16 cellular contexts compared by ENCODE assay signal in genomic region chr16:89829630-89830437, GRCh38. TPM values are rescaled to one million over a fixed set of nuclear protein-coding genes. Genes with fewer than 3 reads are reported as not detected.
DNase-seq lines count a peak whose midpoint lies in the region; FAIRE-seq and TF ChIP-seq lines count a peak whose summit lies in the region.
"Had no signal": no experiment of that assay in that cellular context is flagged by ENCODE, and none has a peak within 500 bp of the region (broad histone marks: within the 10 kb centered on the region; RNA-seq: fewer than 3 reads in every experiment).

No MANE protein-coding gene starts in this region.

- H3K4ac ChIP-seq in H1 (replicated peaks; ENCODE audit: insufficient read length, low read depth, low read length): no peak overlapping the region

- H3K4me3 ChIP-seq in HUES6 (ENCODE audit: low read depth, low read length): peak overlapping the region; percentile 70; the same call in 1 of the 2 replicates
- peak overlapping the region in 1 of 4 experiments; percentile 81; a peak in 1 of 8 replicates for H3K4me3 ChIP-seq in H1 (ENCODE audit: extremely low read depth in 1 of 4, insufficient read depth in 2 of 4, low read depth in 3 of 4, low read length in 4 of 4)
- H3K4me3 ChIP-seq in neuron (ENCODE audit: low read length): peak overlapping the region; percentile 61
- no peak overlapping the region for H3K4me3 ChIP-seq in thyroid gland (replicated peaks in 1 of 3)

- no peak overlapping the region for H4K91ac ChIP-seq in H1 (replicated peaks; ENCODE audit: insufficient read length, low read length)

- H3K79me2 ChIP-seq in H1 (ENCODE audit: control insufficient read depth in 1 of 2, insufficient read depth in 2 of 2, low read length in 2 of 2): no peaks in the 10 kb centered on the region

- no peak overlapping the region for H2AFZ ChIP-seq in H1 (ENCODE audit: low read length)
- H2AFZ ChIP-seq in neuron (ENCODE audit: low read depth, low read length): no peak overlapping the region

- H3K4me1 ChIP-seq in HUES6 (ENCODE audit: control insufficient read depth, insufficient read depth, low read length) (peaks cover 7% of the 10 kb centered on the region), H1 (replicated peaks in 1 of 4; ENCODE audit: control insufficient read depth in 3 of 4, insufficient read depth in 4 of 4, low read length in 3 of 4) (peaks cover 0 to 5% (median 4%) of the 10 kb centered on the region in 4 experiments; a peak in 4 of 7 replicates), neuron (ENCODE audit: insufficient read depth, low read length) (peaks cover 15% of the 10 kb centered on the region), thyroid gland (peaks cover 24 to 36% of the 10 kb centered on the region in 2 donors)

- H3K27me3 ChIP-seq in HUES6 (ENCODE audit: control insufficient read depth, insufficient read depth, low read length) (no peaks in the 10 kb centered on the region), H1 (replicated peaks in 1 of 4; ENCODE audit: control insufficient read depth in 3 of 4, extremely low read depth in 1 of 4, insufficient read depth in 3 of 4, low read length in 3 of 4) (no peaks in the 10 kb centered on the region), neuron (ENCODE audit: insufficient read depth, low read length) (no peaks in the 10 kb centered on the region), thyroid gland (no peaks in the 10 kb centered on the region)

- no peaks in the 10 kb centered on the region for H3K9me3 ChIP-seq in HUES6 (ENCODE audit: control insufficient read depth, insufficient read depth, low read depth, low read length)
- H3K9me3 ChIP-seq in H1 (ENCODE audit: insufficient read depth in 2 of 2, low read depth in 1 of 2, low read length in 1 of 2): no peaks in the 10 kb centered on the region
- H3K9me3 ChIP-seq in neuron (ENCODE audit: low read length): peaks cover 6% of the 10 kb centered on the region
- no peaks in the 10 kb centered on the region for H3K9me3 ChIP-seq in thyroid gland

- H2BK15ac ChIP-seq in H1 (ENCODE audit: low read length): no peak overlapping the region

- peaks cover 2% of the 10 kb centered on the region; the same call in 1 of the 2 replicates for H3K79me1 ChIP-seq in H1 (ENCODE audit: low read depth, low read length)

- no peak overlapping the region for H3K23ac ChIP-seq in H1 (ENCODE audit: insufficient read length)

- TF ChIP-seq CTCF in H1 (IDR thresholded peaks at IDR 0.05; ENCODE audit: control extremely low read depth in 1 of 3, insufficient read depth in 1 of 3, low read depth in 1 of 3, low read length in 3 of 3) (no peak), thyroid gland (IDR thresholded peaks at IDR 0.05) (no peak)

- H3K23me2 ChIP-seq in H1 (ENCODE audit: low read depth, low read length): peaks cover 6% of the 10 kb centered on the region; the same call in 1 of the 2 replicates

- H2AK5ac ChIP-seq in H1 (ENCODE audit: low read depth, low read length): no peak overlapping the region

- H4K8ac ChIP-seq in H1 (ENCODE audit: extremely low read depth, insufficient read depth, low read length): no peak overlapping the region; the same call in 1 of the 2 replicates

- H2BK20ac ChIP-seq in H1 (ENCODE audit: low read length): no peak overlapping the region

- no peak overlapping the region for H2BK5ac ChIP-seq in H1 (ENCODE audit: low read depth, low read length)

- H3K9ac ChIP-seq in HUES6 (ENCODE audit: low read length): no peak overlapping the region
- no peak overlapping the region for H3K9ac ChIP-seq in H1 (replicated peaks in 1 of 4; ENCODE audit: extremely low read depth in 1 of 4, low read depth in 3 of 4, low read length in 3 of 4)

- TF ChIP-seq POLR2A in H1 (IDR thresholded peaks at IDR 0.05; ENCODE audit: control extremely low read depth in 1 of 2, low read depth in 2 of 2, low read length in 2 of 2): no peak
- TF ChIP-seq POLR2A in thyroid gland (IDR thresholded peaks at IDR 0.05): no peak

- no peak overlapping the region for H4K5ac ChIP-seq in H1 (ENCODE audit: insufficient read length, low read depth, low read length)

- CTCF ChIA-PET in H1 (lab: Charles Lee; ENCODE audit: partially characterized antibody): interaction anchor here (0.9 to 2.8 kb wide), 2 partner anchors 30 to 124 kb away, joined by 3 to 13 read pairs; no protein-coding TSS in a partner anchor

- intact Hi-C loops in thyroid gland (cut with DNase I): no loop called here

- H3K27ac ChIP-seq in HUES6 (ENCODE audit: low read depth, low read length) (no peak overlapping the region), H1 (ENCODE audit: low read depth, low read length) (no peak overlapping the region), thyroid gland (peak overlapping the region in 1 of 3 donors; percentile 2)

- H3K14ac ChIP-seq in H1 (ENCODE audit: insufficient read length): no peak overlapping the region

- POLR2A ChIA-PET in H1 (lab: Charles Lee; ENCODE audit: partially characterized antibody): interaction anchor here (1.5 to 4.4 kb wide), 7 partner anchors 12 to 112 kb away, joined by 3 to 34 read pairs (median 7); partner anchors contain the start of genes FANCA, TCF25 and TUBB3

- H4K20me1 ChIP-seq in H1 (replicated peaks in 1 of 2; ENCODE audit: control insufficient read depth in 1 of 2, insufficient read depth in 2 of 2, low read length in 2 of 2): peaks cover 0 to 6% of the 10 kb centered on the region in 2 experiments

- TF ChIP-seq EP300 in H1 (IDR thresholded peaks at IDR 0.05; ENCODE audit: borderline replicate concordance in 1 of 2, low read depth in 2 of 2, low read length in 2 of 2): no peak

- H3K18ac ChIP-seq in H1 (ENCODE audit: extremely low read depth, low read length): no peak overlapping the region

- DNase-seq in NCI-H345 (lab: John Stamatoyannopoulos, UW) (peak; percentile 13), NCI-H345 treated with DMSO at 0.1 percent for 48 hours (lab: John Stamatoyannopoulos, UW; ENCODE audit: unreplicated experiment) (no peak), H1 (ENCODE audit: low read depth in 1 of 2, low spot score in 2 of 2) (no peak), MV-4-11 (lab: John Stamatoyannopoulos, UW) (no peak), thyroid gland (no peak), GOT3 (lab: John Stamatoyannopoulos, UW) (no peak)
- DNase-seq: activated CD4-positive, alpha-beta T cell treated with anti-CD3 and anti-CD28 coated beads, Interleukin-2, amount 50 U/mL, for 48 hours; activated effector memory CD4-positive, alpha-beta T cell treated with anti-CD3 and anti-CD28 coated beads, Interleukin-2, amount 50 U/mL, for 16 hours; Kasumi-1; NCI-H2171; T1000 had no signal

- WGBS in H1 (ENCODE audit: extremely low coverage in 1 of 2, insufficient coverage in 1 of 2, insufficient read length in 1 of 2, insufficient replicate concordance in 2 of 2, low coverage in 1 of 2, low lambda C conversion rate in 2 of 2, missing lambda C conversion rate in 1 of 2), 2 experiments: 85% methylated on average over 16 of the region's 17 CpGs; no CpG with 5 or more reads in 1 of the 2 experiments
- 58 to 79% methylated on average over 3 to 10 of the region's 17 CpGs for WGBS in thyroid gland, 2 donors

- H3K36me3 ChIP-seq in HUES6 (ENCODE audit: control insufficient read depth, insufficient read depth, low read length) (peaks cover 3% of the 10 kb centered on the region), H1 (ENCODE audit: control insufficient read depth in 2 of 4, insufficient read depth in 4 of 4, low read length in 3 of 4) (no peaks in the 10 kb centered on the region), neuron (ENCODE audit: insufficient read depth, low read length) (peaks cover 12% of the 10 kb centered on the region), thyroid gland (no peaks in the 10 kb centered on the region)

- H3K4me2 ChIP-seq in H1 (ENCODE audit: insufficient read depth in 1 of 2, low read depth in 2 of 2, low read length in 2 of 2): peak overlapping the region; percentile 54 to 73

- H3K56ac ChIP-seq in H1 (replicated peaks; ENCODE audit: insufficient read length, low read depth, low read length): no peak overlapping the region

- no peak overlapping the region for H2BK120ac ChIP-seq in H1 (replicated peaks; ENCODE audit: low read depth, low read length)

- TF ChIP-seq RAD21 in H1 (IDR thresholded peaks at IDR 0.05 in 1 of 2, conservative IDR thresholded peaks at IDR 0.05 in 1 of 2; ENCODE audit: low read depth in 2 of 2, low read length in 2 of 2): no peak

- no peak overlapping the region for H2BK12ac ChIP-seq in H1 (ENCODE audit: low read depth, low read length)

- FAIRE-seq in H1 (lab: Jason Lieb, UNC): no peak
- FAIRE-seq: bronchial epithelial cell, endothelial cell of umbilical vein, RCC 7860 had no signal

RNA-seq across cellular contexts. Expression of gene SPIRE2, which starts 1.6 kb away (rescaled TPM):
- 12.2 and 15.4 TPM in 2 replicates for total RNA-seq in H1 (2021; fragmentation: NEBNext Ultra II Directional; extraction: Animal tissue kit (Norgen Biotek cat#: 25700))
- polyA plus RNA-seq in H1 (2011; rRNA removed): 7.4 and 10.2 TPM in 2 replicates
- 10.6 TPM for polyA plus RNA-seq in H1 (2011; cell fraction: cytosol; rRNA removed)
- 34.5 TPM for polyA plus RNA-seq in H1 (2011; cell fraction: nucleus; rRNA removed)
- 9.3 to 12.1 TPM (median 10.9 TPM) in 4 replicates for polyA plus RNA-seq in H1 (2012, experiment 1 of 2)
- 9.6 TPM for polyA plus RNA-seq in H1 (2012, experiment 2 of 2)
- polyA plus RNA-seq in H1 (2013, experiment 1 of 2): 7.7 TPM
- polyA plus RNA-seq in H1 (2013, experiment 2 of 2): 6.7 TPM
- polyA minus RNA-seq in H1 (2011; rRNA and poly(A)+ RNA removed): 5.5 TPM in 2 replicates
- 10.1 TPM for polyA minus RNA-seq in H1 (2011; cell fraction: cytosol; rRNA and poly(A)+ RNA removed)
- polyA minus RNA-seq in H1 (2011; cell fraction: nucleus; rRNA and poly(A)+ RNA removed): 9.1 TPM
- total RNA-seq in thyroid gland: 10 to 100 TPM in 2 of 4 donors, 1 to 10 TPM in 2; 7.0 to 10.9 (median 9.5) TPM

RNA-seq across cellular contexts. Expression of gene FANCA, which starts 13.4 kb away (rescaled TPM):
- total RNA-seq in H1 (2021; fragmentation: NEBNext Ultra II Directional; extraction: Animal tissue kit (Norgen Biotek cat#: 25700)): 78.5 and 85.9 TPM in 2 replicates
- 75.9 and 96.9 TPM in 2 replicates for polyA plus RNA-seq in H1 (2011; rRNA removed)
- polyA plus RNA-seq in H1 (2011; cell fraction: cytosol; rRNA removed): 70.6 TPM
- 371 TPM for polyA plus RNA-seq in H1 (2011; cell fraction: nucleus; rRNA removed)
- polyA plus RNA-seq in H1 (2012, experiment 1 of 2): 76.6 to 83.7 TPM (median 77.9 TPM) in 4 replicates
- 34.1 TPM for polyA plus RNA-seq in H1 (2012, experiment 2 of 2)
- polyA plus RNA-seq in H1 (2013, experiment 1 of 2): 41.6 TPM
- 35.3 TPM for polyA plus RNA-seq in H1 (2013, experiment 2 of 2)
- polyA minus RNA-seq in H1 (2011; rRNA and poly(A)+ RNA removed): 113 and 131 TPM in 2 replicates
- 69.1 TPM for polyA minus RNA-seq in H1 (2011; cell fraction: cytosol; rRNA and poly(A)+ RNA removed)
- 170 TPM for polyA minus RNA-seq in H1 (2011; cell fraction: nucleus; rRNA and poly(A)+ RNA removed)
- 10 to 100 TPM in 1 of 4 donors, 1 to 10 TPM in 3; 2.3 to 10.3 (median 3.6) TPM for total RNA-seq in thyroid gland

RNA-seq across cellular contexts. Expression of gene TCF25, which starts 43.6 kb away (rescaled TPM):
- 92.2 and 102 TPM in 2 replicates for total RNA-seq in H1 (2021; fragmentation: NEBNext Ultra II Directional; extraction: Animal tissue kit (Norgen Biotek cat#: 25700))
- 78.1 and 102 TPM in 2 replicates for polyA plus RNA-seq in H1 (2011; rRNA removed)
- polyA plus RNA-seq in H1 (2011; cell fraction: cytosol; rRNA removed): 84.5 TPM
- polyA plus RNA-seq in H1 (2011; cell fraction: nucleus; rRNA removed): 230 TPM
- polyA plus RNA-seq in H1 (2012, experiment 1 of 2): 112 to 138 TPM (median 135 TPM) in 4 replicates
- 70.6 TPM for polyA plus RNA-seq in H1 (2012, experiment 2 of 2)
- polyA plus RNA-seq in H1 (2013, experiment 1 of 2): 86.9 TPM
- polyA plus RNA-seq in H1 (2013, experiment 2 of 2): 84.9 TPM
- 58.3 and 62.0 TPM in 2 replicates for polyA minus RNA-seq in H1 (2011; rRNA and poly(A)+ RNA removed)
- polyA minus RNA-seq in H1 (2011; cell fraction: cytosol; rRNA and poly(A)+ RNA removed): 56.6 TPM
- polyA minus RNA-seq in H1 (2011; cell fraction: nucleus; rRNA and poly(A)+ RNA removed): 49.3 TPM
- 100 to 1,000 TPM; 144 to 266 (median 201) TPM for total RNA-seq in thyroid gland

Comparison
In these comparisons a context has a peak if more than half of its experiments do, and no peak if none do; other contexts are left out.
1. H3K4me3 ChIP-seq: peak in HUES6 (single experiment) and neuron (single experiment); none in thyroid gland (0 of 3).